26 cellular contexts compared by ENCODE assay signal in genomic region chr5:2373631-2374030, GRCh38.
DNase-seq lines count a peak whose midpoint lies in the region; TF ChIP-seq lines count a peak whose summit lies in the region.
"Had no signal": no experiment of that assay in that cellular context is flagged by ENCODE, and none has a peak within 500 bp of the region (broad histone marks: within the 10 kb centered on the region; RNA-seq: fewer than 3 reads in every experiment).

No MANE protein-coding gene starts in this region.

- TF ChIP-seq EP300 in transverse colon (IDR thresholded peaks at IDR 0.05; ENCODE audit: low read depth): no peak

- TF ChIP-seq CTCF in transverse colon (IDR thresholded peaks at IDR 0.05): no peak

- no peak overlapping the region for H2AFZ ChIP-seq in neuronal stem cell (ENCODE audit: low read length)

- peaks cover 0 to 7% of the 10 kb centered on the region in 2 donors for H3K9me3 ChIP-seq in neuronal stem cell (replicated peaks in 1 of 2; ENCODE audit: control insufficient read depth in 2 of 2, insufficient read depth in 1 of 2, low read depth in 1 of 2, low read length in 2 of 2)
- no peaks in the 10 kb centered on the region for H3K9me3 ChIP-seq in transverse colon
- H3K9me3 ChIP-seq: BE2C, BLaER1 had no signal

- H2BK12ac ChIP-seq in neuronal stem cell (ENCODE audit: low read length): no peak overlapping the region

- H4K91ac ChIP-seq in neuronal stem cell (ENCODE audit: low read depth, low read length, poor library complexity): no peak overlapping the region

- H3K18ac ChIP-seq in neuronal stem cell (ENCODE audit: low read length): no peak overlapping the region

- H3K36me3 ChIP-seq in H7 (replicated peaks; ENCODE audit: control insufficient read depth, insufficient read depth, low read length) (no peaks in the 10 kb centered on the region), neuronal stem cell (replicated peaks in 1 of 2; ENCODE audit: control insufficient read depth in 2 of 2, insufficient read depth in 2 of 2, low read length in 2 of 2) (peaks cover 0 to 6% of the 10 kb centered on the region in 2 donors), transverse colon (no peaks in the 10 kb centered on the region)
- H3K36me3 ChIP-seq: BE2C, BLaER1 had no signal

- POLR2A ChIA-PET in activated CD4-positive, alpha-beta memory T cell treated with anti-CD3 and anti-CD28 coated beads for 36 hours (lab: Charles Lee): no interaction called here

- no peak overlapping the region for H2BK5ac ChIP-seq in neuronal stem cell (ENCODE audit: low read length)

- peak overlapping the region; percentile 12 for H2AK5ac ChIP-seq in neuronal stem cell (ENCODE audit: low read depth, low read length)

- H3K4me1 Mint-ChIP-seq in activated CD4-positive, alpha-beta memory T cell treated with anti-CD3 and anti-CD28 coated beads for 36 hours (ENCODE audit: low read depth): no peaks in the 10 kb centered on the region
- H3K4me1 Mint-ChIP-seq: CD14-positive monocyte; CD4-positive, alpha-beta memory T cell; CD4-positive, CD25-positive, alpha-beta regulatory T cell; CD8-positive, alpha-beta memory T cell had no signal

- H3K27me3 ChIP-seq in H7 (ENCODE audit: control insufficient read depth, insufficient read depth, low read length) (no peaks in the 10 kb centered on the region), neuronal stem cell (ENCODE audit: control insufficient read depth in 3 of 3, insufficient read depth in 3 of 3, low read depth in 1 of 3, low read length in 3 of 3) (peaks cover 0 to 5% (median 0%) of the 10 kb centered on the region in 3 experiments), transverse colon (no peaks in the 10 kb centered on the region)
- H3K27me3 ChIP-seq: BE2C, BLaER1 had no signal

- H3K4ac ChIP-seq in neuronal stem cell (ENCODE audit: low read length): no peak overlapping the region

- H3K4me2 ChIP-seq in neuronal stem cell (ENCODE audit: insufficient read depth, low read length, poor library complexity, severe bottlenecking): no peak overlapping the region
- H3K4me2 ChIP-seq: BLaER1 had no signal

- no peak overlapping the region for H3K14ac ChIP-seq in neuronal stem cell (ENCODE audit: low read length)

- H3K36me3 Mint-ChIP-seq in activated CD4-positive, alpha-beta memory T cell treated with anti-CD3 and anti-CD28 coated beads for 36 hours: no peaks in the 10 kb centered on the region
- H3K36me3 Mint-ChIP-seq: CD14-positive monocyte; CD4-positive, alpha-beta memory T cell; CD8-positive, alpha-beta memory T cell had no signal

- peak overlapping the region; percentile 83 for H2BK15ac ChIP-seq in neuronal stem cell (ENCODE audit: low read length)

- no peak overlapping the region for H4K8ac ChIP-seq in neuronal stem cell (ENCODE audit: low read depth, low read length)

- no peak for TF ChIP-seq POLR2A in transverse colon (IDR thresholded peaks at IDR 0.05)

- H2BK120ac ChIP-seq in neuronal stem cell (ENCODE audit: low read depth, low read length): no peak overlapping the region

- H3K4me3 ChIP-seq in H7 (ENCODE audit: insufficient read depth, low read depth, low read length): no peak overlapping the region
- no peak overlapping the region for H3K4me3 ChIP-seq in neuronal stem cell (ENCODE audit: low read length in 2 of 2)
- no peak overlapping the region for H3K4me3 ChIP-seq in transverse colon
- H3K4me3 ChIP-seq: BLaER1, GM12878 had no signal

- peaks cover 1% of the 10 kb centered on the region for H3K9me3 Mint-ChIP-seq in activated CD4-positive, alpha-beta memory T cell treated with anti-CD3 and anti-CD28 coated beads for 36 hours

- H3K23ac ChIP-seq in neuronal stem cell (ENCODE audit: low read depth, low read length, poor library complexity): no peak overlapping the region

- DNase-seq in H7 (peak; percentile 7), ecto neural progenitor cell (ENCODE audit: low spot score) (peak; percentile 32), islet precursor cell (peak; percentile 20), neuronal stem cell (ENCODE audit: low spot score) (no peak), NCI-H69 (lab: John Stamatoyannopoulos, UW) (no peak), transverse colon (no peak), HUDEP-2 (lab: John Stamatoyannopoulos, UW; ENCODE audit: unreplicated experiment in 76 of 76) (no peak)
- DNase-seq in activated CD4-positive, alpha-beta memory T cell treated with anti-CD3 and anti-CD28 coated beads for 36 hours: no peak
- DNase-seq: 8988T; ACHN; BE2C; C1 segment of cervical spinal cord; CD4-positive, alpha-beta memory T cell; CD4-positive, CD25-positive, alpha-beta regulatory T cell; CD8-positive, alpha-beta memory T cell; COR-L47; DMS 273 treated with DMSO at 0.1 percent for 48 hours; DMS153; DMS53; DMS79; DND-41; EL; GDM1 had no signal

- CTCF ChIA-PET in activated CD4-positive, alpha-beta memory T cell treated with anti-CD3 and anti-CD28 coated beads for 36 hours (lab: Charles Lee): no interaction called here

- H3K4me3 Mint-ChIP-seq in activated CD4-positive, alpha-beta memory T cell treated with anti-CD3 and anti-CD28 coated beads for 36 hours: no peak overlapping the region
- H3K4me3 Mint-ChIP-seq: CD14-positive monocyte; CD4-positive, alpha-beta memory T cell; CD4-positive, CD25-positive, alpha-beta regulatory T cell; CD8-positive, alpha-beta memory T cell had no signal

- H3K27ac ChIP-seq in neuronal stem cell (replicated peaks; ENCODE audit: low read length) (no peak overlapping the region), transverse colon (no peak overlapping the region)
- H3K27ac ChIP-seq: BLaER1 had no signal

- no peak overlapping the region for H3K9ac ChIP-seq in neuronal stem cell (ENCODE audit: low read depth, low read length, poor library complexity)
- H3K9ac ChIP-seq: BLaER1 had no signal

- intact Hi-C loops in transverse colon (cut with DNase I; ENCODE audit: low total_unique reads): no loop called here
- intact Hi-C loops in activated CD4-positive, alpha-beta memory T cell treated with anti-CD3 and anti-CD28 coated beads for 36 hours (cut with micrococcal nuclease): no loop called here

- in situ Hi-C loops in transverse colon (cut with MboI; ENCODE audit: low pct_ligation_motif_present in 1 of 4, low pct_unique_long_range_greater_than_20kb in 1 of 4, low sequenced_read_pairs in 3 of 4): no loop called here

- H3K4me1 ChIP-seq in neuronal stem cell (ENCODE audit: control insufficient read depth in 2 of 2, insufficient read depth in 1 of 2, low read depth in 1 of 2, low read length in 2 of 2) (peaks cover 0 to 5% of the 10 kb centered on the region in 2 donors), transverse colon (no peaks in the 10 kb centered on the region)
- H3K4me1 ChIP-seq: BE2C, BLaER1 had no signal

- H3K27ac Mint-ChIP-seq in activated CD4-positive, alpha-beta memory T cell treated with anti-CD3 and anti-CD28 coated beads for 36 hours: no peak overlapping the region
- H3K27ac Mint-ChIP-seq: CD14-positive monocyte; CD4-positive, CD25-positive, alpha-beta regulatory T cell; CD8-positive, alpha-beta memory T cell had no signal

- no peaks in the 10 kb centered on the region for H3K27me3 Mint-ChIP-seq in activated CD4-positive, alpha-beta memory T cell treated with anti-CD3 and anti-CD28 coated beads for 36 hours
- H3K27me3 Mint-ChIP-seq: CD4-positive, alpha-beta memory T cell; CD4-positive, CD25-positive, alpha-beta regulatory T cell had no signal

- WGBS in neuronal stem cell (ENCODE audit: extremely low coverage in 2 of 2, insufficient read length in 2 of 2, insufficient replicate concordance in 1 of 2), 2 donors: no CpG with 5 or more reads among the region's 6 CpGs
- 60 to 87% methylated on average over 1 to 6 of the region's 6 CpGs for WGBS in transverse colon (ENCODE audit: low coverage in 1 of 2), 2 donors

- H3K79me1 ChIP-seq in neuronal stem cell (ENCODE audit: low read depth, low read length): no peaks in the 10 kb centered on the region

Comparison
In these comparisons a context has a peak if more than half of its experiments do, and no peak if none do; other contexts are left out.
1. DNase-seq: peak in H7 (single experiment), ecto neural progenitor cell (single experiment) and islet precursor cell (single experiment); none in neuronal stem cell (single experiment), NCI-H69 (single experiment), transverse colon (single experiment), activated CD4-positive, alpha-beta memory T cell treated with anti-CD3 and anti-CD28 coated beads for 36 hours (single experiment) and HUDEP-2 (0 of 76).